Comparison of ENCODE assay signal across 29 cellular contexts in the genomic region with DNA sequence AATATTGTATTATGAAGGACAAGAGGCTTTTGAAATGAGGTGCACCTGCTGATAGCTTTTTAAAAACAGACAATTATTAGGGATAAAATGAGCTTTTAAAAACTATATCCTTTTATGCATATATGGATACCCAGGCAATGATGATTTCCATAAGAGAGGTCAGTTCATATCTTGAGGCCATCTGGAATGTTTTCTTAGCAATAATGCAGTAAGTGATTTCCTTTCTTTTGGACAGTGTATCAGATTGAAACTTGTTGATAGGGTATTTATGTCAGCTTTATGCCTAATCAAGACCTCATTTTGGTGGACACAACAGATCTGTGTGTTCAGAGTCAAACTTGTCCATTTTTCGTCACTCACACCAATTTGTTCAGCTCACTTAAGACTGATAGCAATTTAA.
"Had no signal": no experiment of that assay in that cellular context is flagged by ENCODE, and none has a peak within 500 bp of the region (broad histone marks: within the 10 kb centered on the region; RNA-seq: fewer than 3 reads in every experiment).

No MANE protein-coding gene starts in this region.

- H3K4me3 ChIP-seq: stomach, suprapubic skin, testis, thoracic aorta, thyroid gland, tibial artery, tibial nerve, transverse colon, upper lobe of left lung, upper lobe of right lung, uterus, vagina had no signal

- H3K27ac ChIP-seq: stomach, suprapubic skin, testis, thoracic aorta, thyroid gland, tibial artery, transverse colon, upper lobe of left lung, upper lobe of right lung, uterus, vagina had no signal

- H3K36me3 Mint-ChIP-seq: stimulated activated effector memory CD8-positive, alpha-beta T cell treated with anti-CD3 and anti-CD28 coated beads, Interleukin-12 subunit alpha, Interleukin-12 subunit beta, amount 100 ng/mL, for 72 hours; stimulated activated memory B cell treated with anti-CD40 and anti-IgM and Interleukin-4, amounts not matched to agents 10 μg/mL and 1 μg/mL and 100 μg/mL, for 72 hours; stimulated activated naive B cell treated with anti-CD40 and anti-IgM and Interleukin-4, amounts not matched to agents 10 μg/mL and 1 μg/mL and 100 μg/mL, for 72 hours had no signal

- FAIRE-seq: urothelium cell line had no signal

- ATAC-seq: stimulated activated effector memory CD8-positive, alpha-beta T cell treated with anti-CD3 and anti-CD28 coated beads, Interleukin-12 subunit alpha, Interleukin-12 subunit beta, amount 100 ng/mL, for 72 hours; stimulated activated memory B cell treated with anti-CD40 and anti-IgM and Interleukin-4, amounts not matched to agents 10 μg/mL and 1 μg/mL and 100 μg/mL, for 72 hours; stimulated activated naive B cell treated with anti-CD40 and anti-IgM and Interleukin-4, amounts not matched to agents 10 μg/mL and 1 μg/mL and 100 μg/mL, for 72 hours; stimulated activated naive CD8-positive, alpha-beta T cell treated with anti-CD3 and anti-CD28 coated beads, Interleukin-15, amount 100 ng/mL, for 72 hours; stimulated activated naive CD8-positive, alpha-beta T cell treated with anti-CD3 and anti-CD28 coated beads, Interleukin-15, Interleukin-2, amounts not matched to agents 100 U/mL and 50 U/mL, for 24 hours; upper lobe of right lung had no signal

- DNase-seq: stimulated activated CD4-positive, alpha-beta T cell treated with anti-CD3 and anti-CD28 coated beads, Interleukin-2, amount 100 ng/mL, for 48 hours; stimulated activated CD4-positive, alpha-beta T cell treated with anti-CD3 and anti-CD28 coated beads, Interleukin-4, amount 100 ng/mL, for 1 hour; stimulated activated CD4-positive, alpha-beta T cell treated with anti-CD3 and anti-CD28 coated beads, Interleukin-4, amount 100 ng/mL, for 24 hours; stimulated activated CD4-positive, alpha-beta T cell treated with anti-CD3 and anti-CD28 coated beads, Interleukin-4, amount 100 ng/mL, for 4 hours; stimulated activated CD8-positive, alpha-beta memory T cell treated with anti-CD3 and anti-CD28 coated beads, Interleukin-4, amount 100 ng/mL, for 48 hours; stimulated activated naive B cell treated with anti-CD40 and anti-IgM and Interleukin-4, amounts not matched to agents 10 μg/mL and 1 μg/mL and 100 μg/mL, for 72 hours; stimulated activated naive CD4-positive, alpha-beta T cell; stimulated activated naive CD4-positive, alpha-beta T cell treated with Interleukin-2 at 50 U/mL for 16 hours; stimulated activated naive CD8-positive, alpha-beta T cell treated with anti-CD3 and anti-CD28 coated beads, Interleukin-15, amount 100 ng/mL, for 72 hours; stimulated activated naive CD8-positive, alpha-beta T cell treated with anti-CD3 and anti-CD28 coated beads, Interleukin-15, Interleukin-2, amounts not matched to agents 100 U/mL and 50 U/mL, for 24 hours; stomach; substantia nigra; testis; thyroid gland; tibial artery; transverse colon; trophoblast cell; upper lobe of left lung; upper lobe of right lung; uterus had no signal

- H3K9me3 ChIP-seq: stomach, suprapubic skin, testis, thoracic aorta, thyroid gland, tibial artery, transverse colon, upper lobe of left lung, upper lobe of right lung, uterus, vagina had no signal

- H3K4me1 Mint-ChIP-seq: stimulated activated effector memory CD8-positive, alpha-beta T cell treated with anti-CD3 and anti-CD28 coated beads, Interleukin-12 subunit alpha, Interleukin-12 subunit beta, amount 100 ng/mL, for 72 hours; stimulated activated memory B cell treated with anti-CD40 and anti-IgM and Interleukin-4, amounts not matched to agents 10 μg/mL and 1 μg/mL and 100 μg/mL, for 72 hours; stimulated activated naive B cell treated with anti-CD40 and anti-IgM and Interleukin-4, amounts not matched to agents 10 μg/mL and 1 μg/mL and 100 μg/mL, for 72 hours; stimulated activated naive CD8-positive, alpha-beta T cell treated with anti-CD3 and anti-CD28 coated beads, Interleukin-15, amount 100 ng/mL, for 72 hours had no signal

- H3K27me3 Mint-ChIP-seq: stimulated activated memory B cell treated with anti-CD40 and anti-IgM and Interleukin-4, amounts not matched to agents 10 μg/mL and 1 μg/mL and 100 μg/mL, for 72 hours; stimulated activated naive B cell treated with anti-CD40 and anti-IgM and Interleukin-4, amounts not matched to agents 10 μg/mL and 1 μg/mL and 100 μg/mL, for 72 hours; stimulated activated naive CD8-positive, alpha-beta T cell treated with anti-CD3 and anti-CD28 coated beads, Interleukin-15, amount 100 ng/mL, for 72 hours; stimulated activated naive CD8-positive, alpha-beta T cell treated with anti-CD3 and anti-CD28 coated beads, Interleukin-15, Interleukin-2, amounts not matched to agents 100 ng/mL and 50 ng/mL, for 24 hours had no signal

- H3K27me3 ChIP-seq: stomach, suprapubic skin, testis, thyroid gland, tibial artery, tibial nerve, transverse colon, upper lobe of left lung, upper lobe of right lung, uterus, vagina had no signal

- H3K36me3 ChIP-seq: stomach, suprapubic skin, thoracic aorta, thyroid gland, tibial artery, tibial nerve, transverse colon, upper lobe of left lung, upper lobe of right lung, uterus, vagina had no signal

- H3K4me3 Mint-ChIP-seq: stimulated activated effector memory CD8-positive, alpha-beta T cell treated with anti-CD3 and anti-CD28 coated beads, Interleukin-12 subunit alpha, Interleukin-12 subunit beta, amount 100 ng/mL, for 72 hours; stimulated activated memory B cell treated with anti-CD40 and anti-IgM and Interleukin-4, amounts not matched to agents 10 μg/mL and 1 μg/mL and 100 μg/mL, for 72 hours; stimulated activated naive B cell treated with anti-CD40 and anti-IgM and Interleukin-4, amounts not matched to agents 10 μg/mL and 1 μg/mL and 100 μg/mL, for 72 hours; stimulated activated naive CD8-positive, alpha-beta T cell treated with anti-CD3 and anti-CD28 coated beads, Interleukin-15, amount 100 ng/mL, for 72 hours; stimulated activated naive CD8-positive, alpha-beta T cell treated with anti-CD3 and anti-CD28 coated beads, Interleukin-15, Interleukin-2, amounts not matched to agents 100 ng/mL and 50 ng/mL, for 24 hours; type B pancreatic cell had no signal
